9 cellular contexts compared by ENCODE assay signal in the genomic region with DNA sequence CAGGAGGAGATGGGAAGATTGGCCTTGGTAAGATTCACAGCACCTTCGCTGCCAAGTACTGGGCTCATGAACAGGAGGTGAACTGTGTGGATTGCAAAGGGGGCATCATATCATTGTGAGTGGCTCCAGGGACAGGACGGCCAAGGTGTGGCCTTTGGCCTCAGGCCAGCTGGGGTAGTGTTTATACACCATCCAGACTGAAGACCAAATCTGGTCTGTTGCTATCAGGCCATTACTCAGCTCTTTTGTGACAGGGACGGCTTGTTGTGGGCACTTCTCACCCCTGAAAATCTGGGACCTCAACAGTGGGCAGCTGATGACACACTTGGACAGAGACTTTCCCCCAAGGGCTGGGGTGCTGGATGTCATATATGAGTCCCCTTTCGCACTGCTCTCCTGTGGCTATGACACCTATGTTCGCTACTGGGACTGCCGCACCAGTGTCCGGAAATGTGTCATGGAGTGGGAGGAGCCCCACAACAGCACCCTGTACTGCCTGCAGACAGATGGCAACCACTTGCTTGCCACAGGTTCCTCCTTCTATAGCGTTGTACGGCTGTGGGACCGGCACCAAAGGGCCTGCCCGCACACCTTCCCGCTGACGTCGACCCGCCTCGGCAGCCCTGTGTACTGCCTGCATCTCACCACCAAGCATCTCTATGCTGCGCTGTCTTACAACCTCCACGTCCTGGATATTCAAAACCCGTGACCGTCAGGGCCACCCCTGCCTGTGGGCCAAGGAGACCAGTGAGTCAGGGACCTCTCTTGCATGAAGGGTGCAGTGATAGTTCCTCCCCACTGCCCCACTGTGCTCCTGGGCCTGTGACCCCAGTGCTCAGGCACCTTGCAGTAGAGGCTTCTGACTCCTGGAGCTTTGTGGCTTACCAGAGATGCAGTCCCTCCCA.
DNase-seq lines count a peak whose midpoint lies in the region; ATAC-seq and TF ChIP-seq lines count a peak whose summit lies in the region.
"Had no signal": no experiment of that assay in that cellular context is flagged by ENCODE, and none has a peak within 500 bp of the region (broad histone marks: within the 10 kb centered on the region; RNA-seq: fewer than 3 reads in every experiment).

No MANE protein-coding gene starts in this region.

- intact Hi-C loops in heart right ventricle (cut with DNase I): loop anchor here in 1 of 10 donors (5.0 kb wide), 1 partner anchor 42 kb away; no protein-coding TSS in a partner anchor
- intact Hi-C loops in gastrocnemius medialis (cut with DNase I; ENCODE audit: low total_unique reads): no loop called here

- H3K4me1 ChIP-seq in heart right ventricle (peaks cover 0 to 9% (median 0%) of the 10 kb centered on the region in 9 donors), gastrocnemius medialis (no peaks in the 10 kb centered on the region)

- 89 to 90% methylated on average over 20 of the region's 20 CpGs for WGBS in heart right ventricle, 2 donors

- H3K4me3 ChIP-seq in NB4 (ENCODE audit: low read depth, low read length) (no peak overlapping the region), heart right ventricle (no peak overlapping the region), gastrocnemius medialis (no peak overlapping the region)

- H3K36me3 ChIP-seq in heart right ventricle (peaks cover 0 to 76% (median 19%) of the 10 kb centered on the region in 9 donors), gastrocnemius medialis (peaks cover 0 to 3% of the 10 kb centered on the region in 2 donors)

- in situ Hi-C loops in gastrocnemius medialis (cut with MboI; ENCODE audit: low sequenced_read_pairs in 4 of 4): no loop called here

- peak overlapping the region in 3 of 10 donors; percentile 5 to 66 (median 11) for H3K27ac ChIP-seq in heart right ventricle
- H3K27ac ChIP-seq in gastrocnemius medialis: no peak overlapping the region

- H3K27me3 ChIP-seq in heart right ventricle: no peaks in the 10 kb centered on the region
- no peaks in the 10 kb centered on the region for H3K27me3 ChIP-seq in gastrocnemius medialis

- peak in 5 of 8 donors; percentile 7 to 36 (median 25) for ATAC-seq in heart right ventricle
- no peak for ATAC-seq in gastrocnemius medialis
- ATAC-seq in HG02884 (IDR thresholded peaks at IDR 0.05; ENCODE audit: unreplicated experiment): no peak
- ATAC-seq: Panc1 had no signal

- no peak for TF ChIP-seq CTCF in NB4 (IDR thresholded peaks at IDR 0.05; ENCODE audit: low read depth, low read length)
- TF ChIP-seq CTCF in heart right ventricle (IDR thresholded peaks at IDR 0.05): no peak
- TF ChIP-seq CTCF in gastrocnemius medialis (IDR thresholded peaks at IDR 0.05 in 4 of 5, conservative IDR thresholded peaks at IDR 0.05 in 1 of 5): no peak

- TF ChIP-seq POLR2A in NB4 (IDR thresholded peaks at IDR 0.05; ENCODE audit: extremely low read depth, insufficient read length) (no peak), gastrocnemius medialis (IDR thresholded peaks at IDR 0.05) (no peak)

- DNase-seq in NB4 (ENCODE audit: low read depth): peak; percentile 14
- peak; percentile 55 for DNase-seq in activated T-cell treated with anti-CD3 and anti-CD28 coated beads, Interleukin-2, amount 50 U/mL, for 1 hour
- DNase-seq in heart right ventricle: no peak
- DNase-seq in stimulated activated naive CD4-positive, alpha-beta T cell (lab: John Stamatoyannopoulos, UW): peak in 5 of 6 experiments; percentile 4 to 39 (median 6)
- no peak for DNase-seq in occipital lobe (lab: John Stamatoyannopoulos, UW)
- DNase-seq in gastrocnemius medialis: no peak
- DNase-seq in A172 (ENCODE audit: low spot score): no peak

- H3K9me3 ChIP-seq in heart right ventricle (no peaks in the 10 kb centered on the region), gastrocnemius medialis (no peaks in the 10 kb centered on the region)

Comparison
In these comparisons a context has a peak if more than half of its experiments do, and no peak if none do; other contexts are left out.
1. DNase-seq: peak in NB4 (single experiment), activated T-cell treated with anti-CD3 and anti-CD28 coated beads, Interleukin-2, amount 50 U/mL, for 1 hour (single experiment) and stimulated activated naive CD4-positive, alpha-beta T cell (5 of 6); none in heart right ventricle (0 of 2), occipital lobe (single experiment), gastrocnemius medialis (0 of 2) and A172 (single experiment).
2. ATAC-seq: peak in heart right ventricle (5 of 8); none in gastrocnemius medialis (0 of 2) and HG02884 (single experiment).